ENCODE assay signal across 28 cellular contexts in the genomic region with DNA sequence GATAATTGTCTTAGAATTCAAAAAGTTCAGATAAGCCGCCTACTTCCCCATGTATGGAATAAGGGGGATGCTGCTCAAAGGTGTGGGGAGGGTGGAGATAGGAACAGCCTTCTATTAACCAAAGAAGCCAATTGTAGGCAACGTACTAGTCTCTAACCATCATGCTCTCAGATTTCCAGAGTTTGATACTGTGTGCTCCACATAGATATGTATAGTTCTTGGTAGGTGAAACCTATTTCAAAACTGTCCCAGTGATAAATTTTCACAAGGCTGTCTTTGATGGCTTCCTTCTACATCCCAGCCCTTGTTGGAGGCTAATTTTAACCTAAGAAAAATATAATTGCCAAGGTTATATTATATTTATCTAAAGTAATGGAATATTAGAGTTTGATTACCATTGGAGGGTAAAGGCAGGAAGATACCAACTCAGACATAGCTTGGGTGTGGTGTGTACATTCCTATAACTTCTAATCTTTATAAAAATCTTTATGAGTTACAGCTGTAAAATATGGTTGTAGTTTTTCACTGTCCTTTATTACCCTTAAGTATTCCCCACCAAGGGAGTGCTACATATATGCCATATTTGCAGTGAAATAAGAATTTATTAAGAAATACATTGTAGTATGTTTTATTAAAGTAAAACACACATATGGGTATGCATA.
"Had no signal": no experiment of that assay in that cellular context is flagged by ENCODE, and none has a peak within 500 bp of the region (broad histone marks: within the 10 kb centered on the region; RNA-seq: fewer than 3 reads in every experiment).

No MANE protein-coding gene starts in this region.

- H3K27ac Mint-ChIP-seq: dendritic cell treated with granulocyte-macrophage colony-stimulating factor and Interleukin-4, amounts not matched to agents 40 ng/mL and 50 ng/mL, for 4 days; endodermal cell; natural killer cell; stimulated activated naive CD8-positive, alpha-beta T cell treated with anti-CD3 and anti-CD28 coated beads, Interleukin-15, amount 100 ng/mL, for 72 hours had no signal

- H3K4me1 Mint-ChIP-seq: endodermal cell; natural killer cell; stimulated activated naive CD8-positive, alpha-beta T cell treated with anti-CD3 and anti-CD28 coated beads, Interleukin-15, amount 100 ng/mL, for 72 hours had no signal

- H3K4me3 Mint-ChIP-seq: dendritic cell treated with granulocyte-macrophage colony-stimulating factor and Interleukin-4, amounts not matched to agents 40 ng/mL and 50 ng/mL, for 4 days; endodermal cell; natural killer cell; stimulated activated naive CD8-positive, alpha-beta T cell treated with anti-CD3 and anti-CD28 coated beads, Interleukin-15, amount 100 ng/mL, for 72 hours had no signal

- H3K27ac ChIP-seq: epithelial cell of prostate, esophagus muscularis mucosa, heart right ventricle, ovary, right atrium auricular region, suprapubic skin, vagina had no signal

- H3K36me3 ChIP-seq: esophagus muscularis mucosa, heart right ventricle, ovary, right atrium auricular region, suprapubic skin, vagina had no signal

- ATAC-seq: heart right ventricle; natural killer cell; sciatic nerve; stimulated activated naive CD8-positive, alpha-beta T cell treated with anti-CD3 and anti-CD28 coated beads, Interleukin-15, amount 100 ng/mL, for 72 hours had no signal

- H3K4me3 ChIP-seq: esophagus muscularis mucosa, heart right ventricle, ovary, right atrium auricular region, smooth muscle cell, suprapubic skin, vagina had no signal

- H3K4me1 ChIP-seq: esophagus muscularis mucosa, right atrium auricular region, suprapubic skin, vagina had no signal

- H3K4me2 ChIP-seq: smooth muscle cell had no signal

- H3K27me3 ChIP-seq: esophagus muscularis mucosa, heart right ventricle, ovary, right atrium auricular region, suprapubic skin, vagina had no signal

- H3K9me3 ChIP-seq: esophagus muscularis mucosa, heart right ventricle, ovary, right atrium auricular region, suprapubic skin, vagina had no signal

- H3K27me3 Mint-ChIP-seq: stimulated activated naive CD8-positive, alpha-beta T cell treated with anti-CD3 and anti-CD28 coated beads, Interleukin-15, amount 100 ng/mL, for 72 hours had no signal

- DNase-seq: effector CD8-positive, alpha-beta T cell; endodermal cell; foreskin melanocyte; glutamatergic neuron; heart right ventricle; hippocampal formation; islet precursor cell; kidney glomerular epithelial cell; mesenchymal stem cell; midbrain; natural killer cell; occipital lobe; ovary; stimulated activated CD4-positive, alpha-beta T cell treated with anti-CD3 and anti-CD28 coated beads, Interleukin-12 subunit alpha, Interleukin-12 subunit beta, amount 100 ng/mL, for 4 hours; stimulated activated CD4-positive, alpha-beta T cell treated with anti-CD3 and anti-CD28 coated beads, Interleukin-1b, Interleukin-23, amount 100 ng/mL, for 48 hours; stimulated activated CD4-positive, alpha-beta T cell treated with anti-CD3 and anti-CD28 coated beads, Interleukin-4, amount 100 ng/mL, for 1 hour; stimulated activated CD8-positive, alpha-beta memory T cell treated with anti-CD3 and anti-CD28 coated beads, Interleukin-4, amount 100 ng/mL, for 48 hours; stimulated activated naive CD4-positive, alpha-beta T cell; stimulated activated naive CD8-positive, alpha-beta T cell treated with anti-CD3 and anti-CD28 coated beads, Interleukin-15, amount 100 ng/mL, for 72 hours; trophoblast cell had no signal
